ENCODE assay signal across 10 cellular contexts in the genomic region with DNA sequence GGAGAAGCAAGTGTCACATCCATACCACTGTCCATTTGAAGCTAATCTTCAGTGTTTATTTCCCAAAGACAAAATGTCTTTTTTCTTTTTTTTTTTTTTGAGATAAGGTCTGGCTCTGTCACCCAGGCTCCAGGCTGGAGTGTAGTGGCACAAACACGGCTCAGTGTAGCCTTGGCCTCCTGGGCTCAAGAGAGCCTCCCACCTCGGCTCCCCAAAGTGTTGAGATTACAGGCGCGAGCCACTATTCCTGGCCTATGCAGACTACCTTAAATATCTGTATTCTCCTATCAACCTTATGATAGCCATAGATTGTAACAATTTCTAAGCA. TPM values are rescaled to one million over a fixed set of nuclear protein-coding genes. Genes with fewer than 3 reads are reported as not detected.
DNase-seq lines count a peak whose midpoint lies in the region; ATAC-seq and TF ChIP-seq lines count a peak whose summit lies in the region.
"Had no signal": no experiment of that assay in that cellular context is flagged by ENCODE, and none has a peak within 500 bp of the region (broad histone marks: within the 10 kb centered on the region; RNA-seq: fewer than 3 reads in every experiment).

No MANE protein-coding gene starts in this region.

- peaks cover 46% of the 10 kb centered on the region for H3K27me3 Mint-ChIP-seq in activated CD8-positive, alpha-beta memory T cell treated with anti-CD3 and anti-CD28 coated beads, Interleukin-2, amount 10 ng/mL, durations not matched to agents 7 days and 5 days

- no peak overlapping the region for H3K27ac Mint-ChIP-seq in activated CD8-positive, alpha-beta memory T cell treated with anti-CD3 and anti-CD28 coated beads, Interleukin-2, amount 10 ng/mL, durations not matched to agents 7 days and 5 days

- H3K4me3 ChIP-seq in neuronal stem cell (ENCODE audit: low read length in 2 of 2) = no peak overlapping the region
- H3K4me3 ChIP-seq: coronary artery, upper lobe of right lung had no signal

- no peak overlapping the region for H3K4ac ChIP-seq in neuronal stem cell (ENCODE audit: low read length)

- no peak overlapping the region for H3K4me2 ChIP-seq in neuronal stem cell (ENCODE audit: insufficient read depth, low read length, poor library complexity, severe bottlenecking)

- ATAC-seq in activated CD8-positive, alpha-beta memory T cell treated with anti-CD3 and anti-CD28 coated beads, Interleukin-2, amount 10 ng/mL, durations not matched to agents 7 days and 5 days = peak; percentile 13
- ATAC-seq in HG02588 (IDR thresholded peaks at IDR 0.05; ENCODE audit: unreplicated experiment) = peak; percentile 22

- no peak overlapping the region for H3K18ac ChIP-seq in neuronal stem cell (ENCODE audit: low read length)

- DNase-seq in activated CD8-positive, alpha-beta memory T cell treated with anti-CD3 and anti-CD28 coated beads, Interleukin-2, amount 10 ng/mL, durations not matched to agents 7 days and 5 days = no peak
- no peak for DNase-seq in activated CD8-positive, alpha-beta memory T cell treated with anti-CD3 and anti-CD28 coated beads, Interleukin-2, amount 50 U/mL, for 48 hours
- no peak for DNase-seq in RWPE1 (ENCODE audit: low spot score)
- DNase-seq in neuronal stem cell (ENCODE audit: low spot score) = no peak
- DNase-seq in NOMO-1 treated with dmso at 0.1 percent for 144 hours (lab: John Stamatoyannopoulos, UW; ENCODE audit: unreplicated experiment) = no peak
- no peak for DNase-seq in stimulated activated CD4-positive, alpha-beta T cell treated with anti-CD3 and anti-CD28 coated beads, Interleukin-4, amount 100 ng/mL, for 1 hour
- no peak for DNase-seq in foreskin melanocyte
- DNase-seq: upper lobe of right lung had no signal

- H2BK12ac ChIP-seq in neuronal stem cell (ENCODE audit: low read length) = no peak overlapping the region

- CTCF ChIA-PET in activated CD8-positive, alpha-beta memory T cell treated with anti-CD3 and anti-CD28 coated beads, Interleukin-2, amount 10 ng/mL, durations not matched to agents 7 days and 5 days (lab: Charles Lee) = interaction anchor here (0.7 to 2.5 kb wide), 28 partner anchors 10 to 657 kb away, joined by 3 to 28 read pairs (median 5); a partner anchor contains a TSS
- CTCF ChIA-PET in RWPE1 (lab: Yijun Ruan, JAX) = interaction anchor here (0.6 to 2.0 kb wide), 8 partner anchors 17 to 232 kb away, joined by 3 to 23 read pairs (median 3); a partner anchor contains a TSS

- H4K91ac ChIP-seq in neuronal stem cell (ENCODE audit: low read depth, low read length, poor library complexity) = no peak overlapping the region

- H3K4me1 Mint-ChIP-seq in activated CD8-positive, alpha-beta memory T cell treated with anti-CD3 and anti-CD28 coated beads, Interleukin-2, amount 10 ng/mL, durations not matched to agents 7 days and 5 days = peaks cover 25% of the 10 kb centered on the region

- no CpG with 5 or more reads among the region's 4 CpGs for WGBS in neuronal stem cell (ENCODE audit: extremely low coverage in 2 of 2, insufficient read length in 2 of 2, insufficient replicate concordance in 1 of 2), 2 donors

- peaks cover 0 to 8% (median 2%) of the 10 kb centered on the region in 3 experiments for H3K27me3 ChIP-seq in neuronal stem cell (ENCODE audit: control insufficient read depth in 3 of 3, insufficient read depth in 3 of 3, low read depth in 1 of 3, low read length in 3 of 3)

- no peaks in the 10 kb centered on the region for H3K36me3 Mint-ChIP-seq in activated CD8-positive, alpha-beta memory T cell treated with anti-CD3 and anti-CD28 coated beads, Interleukin-2, amount 10 ng/mL, durations not matched to agents 7 days and 5 days

- H2BK120ac ChIP-seq in neuronal stem cell (ENCODE audit: low read depth, low read length) = no peak overlapping the region

- H4K8ac ChIP-seq in neuronal stem cell (ENCODE audit: low read depth, low read length) = no peak overlapping the region

- H2BK15ac ChIP-seq in neuronal stem cell (ENCODE audit: low read length) = no peak overlapping the region

- H3K9me3 ChIP-seq in neuronal stem cell (replicated peaks in 1 of 2; ENCODE audit: control insufficient read depth in 2 of 2, insufficient read depth in 1 of 2, low read depth in 1 of 2, low read length in 2 of 2) = no peaks in the 10 kb centered on the region
- H3K9me3 ChIP-seq: upper lobe of right lung had no signal

- no peak overlapping the region for H2BK5ac ChIP-seq in neuronal stem cell (ENCODE audit: low read length)

- no peaks in the 10 kb centered on the region for H3K4me1 ChIP-seq in neuronal stem cell (ENCODE audit: control insufficient read depth in 2 of 2, insufficient read depth in 1 of 2, low read depth in 1 of 2, low read length in 2 of 2)
- H3K4me1 ChIP-seq: upper lobe of right lung had no signal

- no peak overlapping the region for H3K27ac ChIP-seq in RWPE1
- no peak overlapping the region for H3K27ac ChIP-seq in neuronal stem cell (replicated peaks; ENCODE audit: low read length)
- H3K27ac ChIP-seq: coronary artery, upper lobe of right lung had no signal

- no peak overlapping the region for H3K9ac ChIP-seq in neuronal stem cell (ENCODE audit: low read depth, low read length, poor library complexity)

- H3K4me3 Mint-ChIP-seq in activated CD8-positive, alpha-beta memory T cell treated with anti-CD3 and anti-CD28 coated beads, Interleukin-2, amount 10 ng/mL, durations not matched to agents 7 days and 5 days = no peak overlapping the region

- no peak overlapping the region for H3K23ac ChIP-seq in neuronal stem cell (ENCODE audit: low read depth, low read length, poor library complexity)

- H3K9me3 Mint-ChIP-seq in activated CD8-positive, alpha-beta memory T cell treated with anti-CD3 and anti-CD28 coated beads, Interleukin-2, amount 10 ng/mL, durations not matched to agents 7 days and 5 days (ENCODE audit: low read depth) = no peaks in the 10 kb centered on the region

- POLR2A ChIA-PET in RWPE1 (lab: Yijun Ruan, JAX; ENCODE audit: low non-redundant PET) = no interaction called here

- H3K79me1 ChIP-seq in neuronal stem cell (ENCODE audit: low read depth, low read length) = no peaks in the 10 kb centered on the region

- peak overlapping the region; percentile 6 for H2AFZ ChIP-seq in neuronal stem cell (ENCODE audit: low read length)

- H3K14ac ChIP-seq in neuronal stem cell (ENCODE audit: low read length) = no peak overlapping the region

- H2AK5ac ChIP-seq in neuronal stem cell (ENCODE audit: low read depth, low read length) = no peak overlapping the region

- peak; percentile 20; the same call in 1 of the 2 replicates for TF ChIP-seq CTCF in RWPE1 (conservative IDR thresholded peaks at IDR 0.05; ENCODE audit: low read depth)

- H3K36me3 ChIP-seq in neuronal stem cell (replicated peaks in 1 of 2; ENCODE audit: control insufficient read depth in 2 of 2, insufficient read depth in 2 of 2, low read length in 2 of 2) = no peaks in the 10 kb centered on the region
- H3K36me3 ChIP-seq: upper lobe of right lung had no signal

RNA-seq across cellular contexts. Expression of a gene that starts 27.7 kb away (rescaled TPM):
- total RNA-seq in activated CD8-positive, alpha-beta memory T cell treated with anti-CD3 and anti-CD28 coated beads, Interleukin-2, amount 10 ng/mL, durations not matched to agents 7 days and 5 days = 10 to 100 TPM; 19.5 to 24.1 TPM
- 15.9 TPM for polyA plus RNA-seq in neuronal stem cell (2013, experiment 1 of 2)
- 17.5 TPM for polyA plus RNA-seq in neuronal stem cell (2013, experiment 2 of 2)

RNA-seq across cellular contexts. Expression of a gene that starts 50.0 kb away (rescaled TPM):
- total RNA-seq in activated CD8-positive, alpha-beta memory T cell treated with anti-CD3 and anti-CD28 coated beads, Interleukin-2, amount 10 ng/mL, durations not matched to agents 7 days and 5 days = not detected
- 0.11 TPM for polyA plus RNA-seq in neuronal stem cell (2013, experiment 1 of 2)
- polyA plus RNA-seq in neuronal stem cell (2013, experiment 2 of 2) = 0.12 TPM

RNA-seq across cellular contexts. Expression of a gene that starts 55.8 kb away (rescaled TPM):
- 100 to 1,000 TPM; 152 to 208 TPM for total RNA-seq in activated CD8-positive, alpha-beta memory T cell treated with anti-CD3 and anti-CD28 coated beads, Interleukin-2, amount 10 ng/mL, durations not matched to agents 7 days and 5 days
- polyA plus RNA-seq in neuronal stem cell (2013, experiment 1 of 2) = 196 TPM
- polyA plus RNA-seq in neuronal stem cell (2013, experiment 2 of 2) = 191 TPM
